ENCODE assay signal across 8 cellular contexts in genomic region chr4:53653484-53654053, GRCh38.
DNase-seq lines count a peak whose midpoint lies in the region; ATAC-seq, FAIRE-seq and TF ChIP-seq lines count a peak whose summit lies in the region.

No MANE protein-coding gene starts in this region.

- H3K36me3 ChIP-seq in left lung: no peaks in the 10 kb centered on the region

- peaks cover 8 to 10% of the 10 kb centered on the region in 2 donors for H3K4me1 ChIP-seq in left lung

- no peaks in the 10 kb centered on the region for H3K27me3 ChIP-seq in left lung

- FAIRE-seq in RCC 7860 (lab: Jason Lieb, UNC): no peak

- ATAC-seq in GM18867 (IDR thresholded peaks at IDR 0.05; ENCODE audit: unreplicated experiment) (peak; percentile 65), HG03066 (IDR thresholded peaks at IDR 0.05; ENCODE audit: low read depth, unreplicated experiment) (peak; percentile 72), left lung (peak; percentile 57)

- in situ Hi-C loops in ACHN (cut with HindIII; ENCODE audit: low pct_ligation_motif_present, low pct_unique_long_range_greater_than_20kb, low sequenced_read_pairs): no loop called here

- no peak for TF ChIP-seq CTCF in left lung (IDR thresholded peaks at IDR 0.05)

- H3K9me3 ChIP-seq in left lung: no peaks in the 10 kb centered on the region

- intact Hi-C loops in left lung (cut with DNase I): no loop called here

- DNase-seq in OCI-M1 (lab: John Stamatoyannopoulos, UW) (peak; percentile 42), left lung (peak in 1 of 2 donors; percentile 69), ACHN (no peak), RCC 7860 (ENCODE audit: low spot score) (no peak)
- DNase-seq in activated CD8-positive, alpha-beta memory T cell treated with anti-CD3 and anti-CD28 coated beads, Interleukin-2, amount 50 U/mL, for 48 hours: no peak
- no peak for DNase-seq in activated CD8-positive, alpha-beta memory T cell treated with anti-CD3 and anti-CD28 coated beads, Interleukin-2, amount 50 U/mL, for 4 hours

- H3K27ac ChIP-seq in left lung: peak overlapping the region in 1 of 2 donors; percentile 23

- H3K4me3 ChIP-seq in left lung: no peak overlapping the region
